2 cellular contexts compared by ENCODE assay signal in the genomic region with DNA sequence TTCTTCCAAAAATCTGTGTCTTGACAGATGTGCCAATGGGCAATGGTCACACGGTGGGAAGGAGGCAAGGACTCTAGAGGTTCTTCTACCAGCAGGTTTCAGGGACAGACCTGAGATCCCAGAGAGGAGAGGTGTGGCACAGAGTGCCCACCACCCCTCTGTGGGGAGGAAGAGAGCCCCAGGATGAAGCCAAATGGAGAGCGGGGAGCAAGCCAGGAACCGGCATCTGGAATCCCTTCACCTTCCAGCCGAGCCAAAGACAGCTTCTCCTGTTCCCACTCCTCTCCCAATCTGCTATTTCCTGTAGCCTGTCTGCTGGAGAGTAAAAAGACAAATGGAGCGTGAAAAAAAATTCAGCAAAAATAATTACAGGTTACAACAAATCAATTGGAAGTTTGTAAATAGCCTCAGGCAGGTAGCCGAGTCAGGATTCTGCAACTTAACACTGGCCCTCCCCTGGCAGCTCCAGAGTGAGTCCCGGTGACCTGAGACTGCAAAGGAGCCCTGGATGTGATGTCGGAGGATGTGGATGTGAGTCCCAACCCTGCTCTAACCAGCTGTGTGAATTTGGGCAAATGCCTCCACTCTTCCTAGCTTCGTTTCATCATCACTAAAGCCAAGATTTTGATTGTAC.
TF ChIP-seq lines count a peak whose summit lies in the region.

No MANE protein-coding gene starts in this region.

TF ChIP-seq in K562, 482 proteins besides CTCF, POLR2A, EP300 and RAD21:
- TF ChIP-seq, protein P1, sequence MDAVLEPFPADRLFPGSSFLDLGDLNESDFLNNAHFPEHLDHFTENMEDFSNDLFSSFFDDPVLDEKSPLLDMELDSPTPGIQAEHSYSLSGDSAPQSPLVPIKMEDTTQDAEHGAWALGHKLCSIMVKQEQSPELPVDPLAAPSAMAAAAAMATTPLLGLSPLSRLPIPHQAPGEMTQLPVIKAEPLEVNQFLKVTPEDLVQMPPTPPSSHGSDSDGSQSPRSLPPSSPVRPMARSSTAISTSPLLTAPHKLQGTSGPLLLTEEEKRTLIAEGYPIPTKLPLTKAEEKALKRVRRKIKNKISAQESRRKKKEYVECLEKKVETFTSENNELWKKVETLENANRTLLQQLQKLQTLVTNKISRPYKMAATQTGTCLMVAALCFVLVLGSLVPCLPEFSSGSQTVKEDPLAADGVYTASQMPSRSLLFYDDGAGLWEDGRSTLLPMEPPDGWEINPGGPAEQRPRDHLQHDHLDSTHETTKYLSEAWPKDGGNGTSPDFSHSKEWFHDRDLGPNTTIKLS (IDR thresholded peaks at IDR 0.05; ENCODE audit: borderline replicate concordance, low read depth): no peak

TF ChIP-seq in HEK293T, 16 proteins besides CTCF, POLR2A, EP300 and RAD21:
- TF ChIP-seq TARDBP (IDR thresholded peaks at IDR 0.05): no peak
- no peak for TF ChIP-seq ELF4 (IDR thresholded peaks at IDR 0.05)
- TF ChIP-seq SUZ12 (IDR thresholded peaks at IDR 0.05): no peak
- no peak for TF ChIP-seq LEF1 (IDR thresholded peaks at IDR 0.05; ENCODE audit: borderline replicate concordance)
- TF ChIP-seq ARNT (IDR thresholded peaks at IDR 0.05): no peak
- TF ChIP-seq FOXK2 (IDR thresholded peaks at IDR 0.05): no peak
- TF ChIP-seq ZNF384 (IDR thresholded peaks at IDR 0.05): no peak
- no peak for TF ChIP-seq BHLHE40 (IDR thresholded peaks at IDR 0.05; ENCODE audit: borderline replicate concordance)
- no peak for TF ChIP-seq SP1 (IDR thresholded peaks at IDR 0.05)
- no peak for TF ChIP-seq HDGF (IDR thresholded peaks at IDR 0.05; ENCODE audit: borderline replicate concordance)
- TF ChIP-seq NFRKB (IDR thresholded peaks at IDR 0.05): no peak
- no peak for TF ChIP-seq FOXA1 (IDR thresholded peaks at IDR 0.05)
- TF ChIP-seq CTBP1 (IDR thresholded peaks at IDR 0.05; ENCODE audit: borderline replicate concordance): no peak
- TF ChIP-seq, protein P2, sequence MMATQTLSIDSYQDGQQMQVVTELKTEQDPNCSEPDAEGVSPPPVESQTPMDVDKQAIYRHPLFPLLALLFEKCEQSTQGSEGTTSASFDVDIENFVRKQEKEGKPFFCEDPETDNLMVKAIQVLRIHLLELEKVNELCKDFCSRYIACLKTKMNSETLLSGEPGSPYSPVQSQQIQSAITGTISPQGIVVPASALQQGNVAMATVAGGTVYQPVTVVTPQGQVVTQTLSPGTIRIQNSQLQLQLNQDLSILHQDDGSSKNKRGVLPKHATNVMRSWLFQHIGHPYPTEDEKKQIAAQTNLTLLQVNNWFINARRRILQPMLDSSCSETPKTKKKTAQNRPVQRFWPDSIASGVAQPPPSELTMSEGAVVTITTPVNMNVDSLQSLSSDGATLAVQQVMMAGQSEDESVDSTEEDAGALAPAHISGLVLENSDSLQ (IDR thresholded peaks at IDR 0.05): no peak
- TF ChIP-seq L3MBTL2 (conservative IDR thresholded peaks at IDR 0.05): no peak
